Comparison of ENCODE assay signal across 8 cellular contexts in genomic region chr15:39171944-39172368, GRCh38.
DNase-seq lines count a peak whose midpoint lies in the region; ATAC-seq, FAIRE-seq and TF ChIP-seq lines count a peak whose summit lies in the region.

No MANE protein-coding gene starts in this region.

- no peak overlapping the region for H2AFZ ChIP-seq in GM12878 (ENCODE audit: control insufficient read depth, low read depth, low read length)

- no peaks in the 10 kb centered on the region for H4K20me1 ChIP-seq in GM12878 (ENCODE audit: control insufficient read depth, insufficient read depth)

- no peak for TF ChIP-seq POLR2A in GM12878 (IDR thresholded peaks at IDR 0.05; ENCODE audit: low read depth, low read length)

- H3K36me3 ChIP-seq in GM12878 (ENCODE audit: control insufficient read depth in 2 of 2, insufficient read depth in 2 of 2, low read length in 1 of 2) (no peaks in the 10 kb centered on the region), iPS-20b (ENCODE audit: insufficient read depth, low read depth, low read length) (no peaks in the 10 kb centered on the region)

- H3K9ac ChIP-seq in GM12878 (ENCODE audit: control insufficient read depth, insufficient read depth, low read length), result no peak overlapping the region
- H3K9ac ChIP-seq in iPS-20b (ENCODE audit: low read depth, low read length), result peak overlapping the region; percentile 46; the same call in 1 of the 2 replicates

- WGBS in GM12878 (ENCODE audit: insufficient coverage, insufficient replicate concordance, low lambda C conversion rate, missing lambda C conversion rate), result 100% methylated on average over 3 of the region's 3 CpGs

- peak in 10 of 14 donors; percentile 5 to 48 (median 16) for DNase-seq in C1 segment of cervical spinal cord (lab: John Stamatoyannopoulos, UW)
- DNase-seq in HT-29 (ENCODE audit: low spot score), result peak; percentile 98
- DNase-seq in NCI-H748 treated with DMSO at 0.1 percent for 48 hours (lab: John Stamatoyannopoulos, UW), result peak; percentile 20
- peak; percentile 19 for DNase-seq in GM12878 (ENCODE audit: low read depth, low spot score)
- peak; percentile 2 to 21 for DNase-seq in stimulated activated CD4-positive, alpha-beta T cell treated with anti-CD3 and anti-CD28 coated beads, Interleukin-12 subunit alpha, Interleukin-12 subunit beta, amount 100 ng/mL, for 24 hours (ENCODE audit: low read depth in 2 of 2)

- H3K4me2 ChIP-seq in GM12878 (ENCODE audit: control insufficient read depth, insufficient read depth), result no peak overlapping the region

- SMC1A ChIA-PET in GM12878 (lab: Charles Lee; ENCODE audit: uncharacterized antibody, unreplicated experiment), result interaction anchor here (0.6 to 1.7 kb wide), 5 partner anchors 72 to 586 kb away, joined by 3 to 8 read pairs (median 3); partner anchors contain the start of gene THBS1

- H3K27me3 ChIP-seq in GM12878 (replicated peaks in 1 of 2; ENCODE audit: control insufficient read depth in 2 of 2, insufficient read depth in 2 of 2, low read length in 1 of 2) (no peaks in the 10 kb centered on the region), iPS-20b (ENCODE audit: insufficient read depth, low read length) (no peaks in the 10 kb centered on the region)

- intact Hi-C loops in GM12878 (cut with micrococcal nuclease; ENCODE audit: unreplicated experiment), result loop anchor here (2.0 to 10.0 kb wide), 3 partner anchors 57 to 585 kb away; partner anchors contain the start of gene THBS1

- no peaks in the 10 kb centered on the region for H3K79me2 ChIP-seq in GM12878 (ENCODE audit: control insufficient read depth, insufficient read depth, low read length)

- H3K4me3 ChIP-seq in GM12878, result no peak overlapping the region
- no peak overlapping the region for H3K4me3 ChIP-seq in iPS-20b (ENCODE audit: low read length)

- FAIRE-seq in GM12878 (lab: Jason Lieb, UNC), result no peak

- peak; percentile 60 for TF ChIP-seq RAD21 in GM12878 (IDR thresholded peaks at IDR 0.05; ENCODE audit: insufficient read depth, low read depth, low read length)

- POLR2A ChIA-PET in GM12878 (lab: Charles Lee), result no interaction called here

- CTCF ChIA-PET in GM12878 (lab: Yijun Ruan, JAX), result interaction anchor here (0.6 to 1.7 kb wide), 4 partner anchors 21 to 585 kb away, joined by 3 to 10 read pairs (median 5); no protein-coding TSS in a partner anchor

- RAD21 ChIA-PET in GM12878 (lab: Charles Lee; ENCODE audit: unreplicated experiment), result interaction anchor here (0.7 to 1.7 kb wide), 4 partner anchors 20 to 411 kb away, joined by 3 to 13 read pairs (median 4); partner anchors contain the start of gene THBS1

- no TSS peak for BruUV-seq in GM12878 (replicated peaks; lab: Mats Ljungman, UMichigan)

- peak; percentile 70 for ATAC-seq in GM12878
- ATAC-seq in HG02588 (IDR thresholded peaks at IDR 0.05; ENCODE audit: unreplicated experiment), result no peak
- no peak for ATAC-seq in HG03159 (IDR thresholded peaks at IDR 0.05; ENCODE audit: unreplicated experiment)

- H3K27ac ChIP-seq in GM12878 (ENCODE audit: control insufficient read depth, insufficient read depth) (no peak overlapping the region), iPS-20b (ENCODE audit: low read length) (peak overlapping the region; percentile 1)

- peak in 2 of 3 experiments; percentile 26 to 53; a peak in 4 of 6 replicates for TF ChIP-seq CTCF in GM12878 (IDR thresholded peaks at IDR 0.05 in 2 of 3, conservative IDR thresholded peaks at IDR 0.05 in 1 of 3; ENCODE audit: control insufficient read depth in 2 of 3, extremely low read depth in 1 of 3, insufficient read depth in 1 of 3, low read depth in 3 of 3, low read length in 3 of 3)

- H3K9me3 ChIP-seq in GM12878 (replicated peaks; ENCODE audit: control insufficient read depth, insufficient read depth, low read length) (no peaks in the 10 kb centered on the region), iPS-20b (ENCODE audit: insufficient read depth, low read depth, low read length) (no peaks in the 10 kb centered on the region)

- H3K4me1 ChIP-seq in GM12878 (ENCODE audit: control insufficient read depth, insufficient read depth, low read length) (peaks cover 10% of the 10 kb centered on the region), iPS-20b (ENCODE audit: insufficient read depth, low read length) (peaks cover 26% of the 10 kb centered on the region; the same call in 1 of the 2 replicates)

- no peak for TF ChIP-seq EP300 in GM12878 (IDR thresholded peaks at IDR 0.05; ENCODE audit: borderline replicate concordance in 1 of 2, control insufficient read depth in 1 of 2, low read depth in 2 of 2, low read length in 2 of 2)

- in situ Hi-C loops in GM12878 (cut with MboI), result no loop called here

TF ChIP-seq in GM12878, 131 proteins besides CTCF, POLR2A, EP300 and RAD21:
- TF ChIP-seq SIN3A (IDR thresholded peaks at IDR 0.05; ENCODE audit: low read depth, low read length) (no peak), RUNX3 (IDR thresholded peaks at IDR 0.05; ENCODE audit: low read length) (peak; percentile 16; the same call in 1 of the 2 replicates), SMC3 (IDR thresholded peaks at IDR 0.05; ENCODE audit: borderline replicate concordance, low read length) (peak; percentile 51; the same call in 1 of the 2 replicates)

Comparison
In these comparisons a context has a peak if more than half of its experiments do, and no peak if none do; other contexts are left out.
1. DNase-seq: peak in every context shown above with its lines; median percentile 98 in HT-29; 20 in NCI-H748 treated with DMSO at 0.1 percent for 48 hours; 19 in GM12878; 16 in C1 segment of cervical spinal cord; 12 in stimulated activated CD4-positive, alpha-beta T cell treated with anti-CD3 and anti-CD28 coated beads, Interleukin-12 subunit alpha, Interleukin-12 subunit beta, amount 100 ng/mL, for 24 hours.